In the genomic region with DNA sequence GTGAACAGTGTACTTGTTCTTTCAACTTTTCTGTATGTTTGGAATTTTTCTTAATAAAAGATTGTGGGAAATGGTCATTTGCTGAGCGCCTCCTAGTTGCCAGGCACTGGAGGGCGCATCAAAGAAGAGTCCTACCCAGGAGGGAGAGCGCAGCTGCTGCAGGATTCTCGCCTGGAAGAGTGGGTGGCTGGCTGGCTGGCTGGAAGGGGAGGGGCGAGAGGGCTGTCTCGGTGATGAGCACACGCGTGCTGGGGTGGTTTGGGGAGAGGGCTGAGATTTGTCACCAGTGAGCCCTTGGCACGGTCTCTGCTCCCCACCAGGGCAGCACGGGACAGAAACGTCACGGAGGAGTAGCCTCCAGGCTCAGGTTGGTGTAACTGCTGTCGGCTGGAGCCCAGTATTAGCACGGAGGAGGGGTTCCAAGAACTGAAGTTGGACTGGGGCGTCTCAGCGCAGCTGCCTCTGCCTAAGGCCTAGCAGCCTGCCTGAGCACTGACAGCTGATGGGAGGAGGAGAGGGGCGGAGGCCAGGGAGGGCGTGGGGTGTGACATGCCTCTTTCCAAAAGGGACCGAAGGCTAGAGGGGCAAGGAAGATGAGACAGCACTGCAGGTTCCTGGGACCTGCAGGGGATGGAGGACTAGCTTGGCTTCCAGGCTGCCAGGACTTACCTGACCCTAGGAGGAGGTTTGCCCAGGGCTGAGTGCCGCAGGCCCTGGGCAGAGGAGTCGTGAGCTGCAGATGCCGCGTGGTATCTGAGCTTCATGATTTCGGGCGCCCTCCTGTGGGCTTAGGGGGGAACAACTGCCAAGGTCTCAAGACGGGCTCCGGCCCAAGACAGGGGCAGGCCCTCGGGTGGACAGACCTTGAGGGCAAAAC, we compare ENCODE assay signal across 8 cellular contexts. TPM values are rescaled to one million over a fixed set of nuclear protein-coding genes. Genes with fewer than 3 reads are reported as not detected.
DNase-seq lines count a peak whose midpoint lies in the region; ATAC-seq and TF ChIP-seq lines count a peak whose summit lies in the region.

No MANE protein-coding gene starts in this region.

- peaks cover 50% of the 10 kb centered on the region for H3K4me1 Mint-ChIP-seq in HFFc6 (ENCODE audit: low read depth)
- H3K4me1 Mint-ChIP-seq in activated naive CD8-positive, alpha-beta T cell treated with anti-CD3 and anti-CD28 coated beads, Interleukin-2, amount 10 ng/mL, durations not matched to agents 7 days and 5 days, result peaks cover 35% of the 10 kb centered on the region

- POLR2A ChIA-PET in activated naive CD8-positive, alpha-beta T cell treated with anti-CD3 and anti-CD28 coated beads, Interleukin-2, amount 10 ng/mL, durations not matched to agents 7 days and 5 days (lab: Charles Lee), result interaction anchor here (1.2 to 5.5 kb wide), 5 partner anchors 13 to 126 kb away, joined by 4 to 45 read pairs (median 7); a partner anchor contains a TSS

- H3K27me3 Mint-ChIP-seq in HFFc6 (ENCODE audit: insufficient read depth), result peaks cover 3% of the 10 kb centered on the region
- peaks cover 9% of the 10 kb centered on the region for H3K27me3 Mint-ChIP-seq in activated naive CD8-positive, alpha-beta T cell treated with anti-CD3 and anti-CD28 coated beads, Interleukin-2, amount 10 ng/mL, durations not matched to agents 7 days and 5 days

- DNase-seq in GM04503 (ENCODE audit: low read depth) (peak; percentile 40), HFFc6 (peak; percentile 78), NAMALWA (ENCODE audit: low spot score) (peak; percentile 93), SKM-1 (lab: John Stamatoyannopoulos, UW; ENCODE audit: unreplicated experiment) (peak; percentile 38), Right ventricle myocardium superior (peak; percentile 92), pons (ENCODE audit: low spot score) (peak; percentile 96), tibial nerve (ENCODE audit: low spot score in 2 of 2) (peak; percentile 87 to 92)
- peak; percentile 85 for DNase-seq in activated naive CD8-positive, alpha-beta T cell treated with anti-CD3 and anti-CD28 coated beads, Interleukin-2, amount 10 ng/mL, durations not matched to agents 7 days and 5 days

- H3K4me3 ChIP-seq in tibial nerve, result peak overlapping the region; percentile 4 to 40 (median 20)

- H3K4me3 Mint-ChIP-seq in HFFc6, result peak overlapping the region; percentile 79
- H3K4me3 Mint-ChIP-seq in activated naive CD8-positive, alpha-beta T cell treated with anti-CD3 and anti-CD28 coated beads, Interleukin-2, amount 10 ng/mL, durations not matched to agents 7 days and 5 days, result peak overlapping the region; percentile 40

- peak in 1 of 2 donors; percentile 76 for TF ChIP-seq EP300 in tibial nerve (IDR thresholded peaks at IDR 0.05)

- H3K27me3 ChIP-seq in tibial nerve, result no peaks in the 10 kb centered on the region

- no peaks in the 10 kb centered on the region for H3K9me3 ChIP-seq in tibial nerve

- H3K9me3 Mint-ChIP-seq in HFFc6, result no peaks in the 10 kb centered on the region
- no peaks in the 10 kb centered on the region for H3K9me3 Mint-ChIP-seq in activated naive CD8-positive, alpha-beta T cell treated with anti-CD3 and anti-CD28 coated beads, Interleukin-2, amount 10 ng/mL, durations not matched to agents 7 days and 5 days

- ATAC-seq in activated naive CD8-positive, alpha-beta T cell treated with anti-CD3 and anti-CD28 coated beads, Interleukin-2, amount 10 ng/mL, durations not matched to agents 7 days and 5 days (ENCODE audit: low read depth), result peak; percentile 78
- ATAC-seq in Right ventricle myocardium superior (ENCODE audit: poor library complexity), result peak; percentile 67

- intact Hi-C loops in Right ventricle myocardium superior (cut with DNase I), result loop anchor here (2.0 to 10.0 kb wide), 2 partner anchors 112 to 236 kb away; a partner anchor contains a TSS

- H3K4me1 ChIP-seq in tibial nerve, result peaks cover 0 to 79% (median 37%) of the 10 kb centered on the region in 4 donors

- peaks cover 0 to 21% (median 0%) of the 10 kb centered on the region in 3 donors for H3K36me3 ChIP-seq in tibial nerve

- peak overlapping the region; percentile 55 to 91 (median 82) for H3K27ac ChIP-seq in tibial nerve

- no peak for TF ChIP-seq POLR2A in tibial nerve (IDR thresholded peaks at IDR 0.05)

- TF ChIP-seq CTCF in HFFc6 (IDR thresholded peaks at IDR 0.05), result peak; percentile 91
- TF ChIP-seq CTCF in tibial nerve (IDR thresholded peaks at IDR 0.05), result peak; percentile 93 to 96 (median 95)

- 4 to 9% methylated on average over 27 to 28 of the region's 28 CpGs for WGBS in tibial nerve, 2 donors

- H3K36me3 Mint-ChIP-seq in HFFc6 (ENCODE audit: low read depth), result no peaks in the 10 kb centered on the region
- peaks cover 2% of the 10 kb centered on the region for H3K36me3 Mint-ChIP-seq in activated naive CD8-positive, alpha-beta T cell treated with anti-CD3 and anti-CD28 coated beads, Interleukin-2, amount 10 ng/mL, durations not matched to agents 7 days and 5 days

- H3K27ac Mint-ChIP-seq in HFFc6, result peak overlapping the region; percentile 83
- H3K27ac Mint-ChIP-seq in activated naive CD8-positive, alpha-beta T cell treated with anti-CD3 and anti-CD28 coated beads, Interleukin-2, amount 10 ng/mL, durations not matched to agents 7 days and 5 days, result peak overlapping the region; percentile 54

RNA-seq across cellular contexts. Expression of a gene that starts 5.7 kb away (rescaled TPM):
- 1 to 10 TPM in 2 of 6 experiments, under 1 TPM in 4; 0.58 to 2.0 (median 0.77) TPM for total RNA-seq in HFFc6 (2021; fragmentation: NEBNext Ultra II Directional; extraction: Animal tissue kit (Norgen Biotek cat#: 25700))
- not detected for total RNA-seq in activated naive CD8-positive, alpha-beta T cell treated with anti-CD3 and anti-CD28 coated beads, Interleukin-2, amount 10 ng/mL, durations not matched to agents 7 days and 5 days
- 84.7 TPM for total RNA-seq in Right ventricle myocardium superior
- 10 to 100 TPM; 20.1 to 48.7 (median 27.7) TPM for total RNA-seq in tibial nerve

RNA-seq across cellular contexts. Expression of a gene that starts 37.4 kb away (rescaled TPM):
- total RNA-seq in HFFc6 (2021; fragmentation: NEBNext Ultra II Directional; extraction: Animal tissue kit (Norgen Biotek cat#: 25700)), result 10 to 100 TPM; 10.1 to 13.0 (median 11.8) TPM
- total RNA-seq in activated naive CD8-positive, alpha-beta T cell treated with anti-CD3 and anti-CD28 coated beads, Interleukin-2, amount 10 ng/mL, durations not matched to agents 7 days and 5 days, result 10 to 100 TPM; 16.2 to 16.3 TPM
- total RNA-seq in Right ventricle myocardium superior (7.2 TPM), tibial nerve (10 to 100 TPM in 2 of 4 donors, 1 to 10 TPM in 2; 6.3 to 12.6 (median 9.5) TPM)

Comparison
In these comparisons a context has a peak if more than half of its experiments do, and no peak if none do; other contexts are left out.
1. Peak in every context shown above with its lines: DNase-seq, ATAC-seq, H3K4me3 ChIP-seq and H3K27ac ChIP-seq.
2. DNase-seq: peak in every context shown above with its lines; median percentile 96 in pons; 93 in NAMALWA; 92 in Right ventricle myocardium superior; 90 in tibial nerve; 85 in activated naive CD8-positive, alpha-beta T cell treated with anti-CD3 and anti-CD28 coated beads, Interleukin-2, amount 10 ng/mL, durations not matched to agents 7 days and 5 days; 78 in HFFc6; 40 in GM04503; 38 in SKM-1.
3. RNA of a gene that starts 5.7 kb away (total RNA-seq): 84.7 TPM in Right ventricle myocardium superior (single experiment) and 20.1 to 48.7 TPM in tibial nerve; 0.58 to 2.0 TPM in HFFc6 and not detected in activated naive CD8-positive, alpha-beta T cell treated with anti-CD3 and anti-CD28 coated beads, Interleukin-2, amount 10 ng/mL, durations not matched to agents 7 days and 5 days; every median in the first group is over 4 times any median in the second.